ENCODE assay signal across 17 cellular contexts in genomic region chr17:10215286-10215685, GRCh38. TPM values are rescaled to one million over a fixed set of nuclear protein-coding genes. Genes with fewer than 3 reads are reported as not detected.
DNase-seq lines count a peak whose midpoint lies in the region; TF ChIP-seq lines count a peak whose summit lies in the region.
"Had no signal": no experiment of that assay in that cellular context is flagged by ENCODE, and none has a peak within 500 bp of the region (broad histone marks: within the 10 kb centered on the region; RNA-seq: fewer than 3 reads in every experiment).

No MANE protein-coding gene starts in this region.

- no peak overlapping the region for H3K9ac ChIP-seq in neural progenitor cell

- TF ChIP-seq CTCF in chondrocyte (IDR thresholded peaks at IDR 0.05) (no peak), neural progenitor cell (IDR thresholded peaks at IDR 0.05) (no peak), transverse colon (IDR thresholded peaks at IDR 0.05) (no peak)

- H3K27me3 Mint-ChIP-seq in chondrocyte (ENCODE audit: low read depth) (peaks cover 8% of the 10 kb centered on the region), neural progenitor cell (ENCODE audit: insufficient read depth, low read depth) (peaks cover 15% of the 10 kb centered on the region)
- H3K27me3 Mint-ChIP-seq: CD4-positive, alpha-beta T cell had no signal

- H3K27ac Mint-ChIP-seq in chondrocyte (ENCODE audit: unreplicated experiment) (no peak overlapping the region), neural progenitor cell (peak overlapping the region; percentile 37)
- H3K27ac Mint-ChIP-seq: B cell; CD4-positive, alpha-beta T cell; CD8-positive, alpha-beta T cell had no signal

- peaks cover 10% of the 10 kb centered on the region for H3K36me3 Mint-ChIP-seq in chondrocyte (ENCODE audit: low read depth)
- H3K36me3 Mint-ChIP-seq in neural progenitor cell: no peaks in the 10 kb centered on the region
- H3K36me3 Mint-ChIP-seq: CD8-positive, alpha-beta T cell had no signal

- H3K4me3 ChIP-seq in neural progenitor cell (no peak overlapping the region), transverse colon (no peak overlapping the region), MG63 (no peak overlapping the region)
- H3K4me3 ChIP-seq: BLaER1 treated with 17β-estradiol and CSF1 and Interleukin-3, amounts not matched to agents 10 nM and 100 nM had no signal

- H3K4me1 ChIP-seq in neural progenitor cell (peaks cover 10% of the 10 kb centered on the region), transverse colon (peaks cover 2% of the 10 kb centered on the region in 4 donors)

- H3K4me1 Mint-ChIP-seq in chondrocyte (ENCODE audit: low read depth): peaks cover 7% of the 10 kb centered on the region
- H3K4me1 Mint-ChIP-seq in neural progenitor cell: peaks cover 23% of the 10 kb centered on the region
- H3K4me1 Mint-ChIP-seq: B cell had no signal

- H3K27ac ChIP-seq in neural progenitor cell (no peak overlapping the region), transverse colon (no peak overlapping the region)
- H3K27ac ChIP-seq: BLaER1 treated with 17β-estradiol and CSF1 and Interleukin-3, amounts not matched to agents 10 nM and 100 nM; C4-2B had no signal

- 96 to 100% methylated on average over 3 to 8 of the region's 8 CpGs for WGBS in transverse colon (ENCODE audit: low coverage in 1 of 2), 2 donors

- in situ Hi-C loops in transverse colon (cut with MboI; ENCODE audit: low pct_ligation_motif_present in 1 of 4, low pct_unique_long_range_greater_than_20kb in 1 of 4, low sequenced_read_pairs in 3 of 4): loop anchor here in 1 of 4 donors (25.0 kb wide), 1 partner anchor 253 kb away; no protein-coding TSS in a partner anchor

- no peaks in the 10 kb centered on the region for H4K20me1 ChIP-seq in neural progenitor cell (ENCODE audit: low read depth)
- H4K20me1 ChIP-seq: BLaER1 treated with 17β-estradiol and CSF1 and Interleukin-3, amounts not matched to agents 10 nM and 100 nM had no signal

- H3K4me3 Mint-ChIP-seq in chondrocyte (ENCODE audit: unreplicated experiment): no peak overlapping the region
- peak overlapping the region; percentile 9 for H3K4me3 Mint-ChIP-seq in neural progenitor cell
- H3K4me3 Mint-ChIP-seq: B cell; CD4-positive, alpha-beta T cell; CD8-positive, alpha-beta T cell had no signal

- H3K36me3 ChIP-seq in neural progenitor cell (no peaks in the 10 kb centered on the region), transverse colon (no peaks in the 10 kb centered on the region), MG63 (no peaks in the 10 kb centered on the region)
- H3K36me3 ChIP-seq: BLaER1 treated with 17β-estradiol and CSF1 and Interleukin-3, amounts not matched to agents 10 nM and 100 nM had no signal

- H3K9me3 ChIP-seq in neural progenitor cell (ENCODE audit: low read depth) (no peaks in the 10 kb centered on the region), transverse colon (no peaks in the 10 kb centered on the region), MG63 (peaks cover 15% of the 10 kb centered on the region)
- H3K9me3 ChIP-seq: Caco-2 had no signal

- H3K79me2 ChIP-seq in neural progenitor cell (ENCODE audit: low read depth): no peaks in the 10 kb centered on the region

- H3K9me3 Mint-ChIP-seq in chondrocyte (ENCODE audit: low read depth): peaks cover 14% of the 10 kb centered on the region
- peaks cover 14% of the 10 kb centered on the region for H3K9me3 Mint-ChIP-seq in neural progenitor cell
- H3K9me3 Mint-ChIP-seq: CD4-positive, alpha-beta T cell had no signal

- no peak for TF ChIP-seq POLR2A in transverse colon (IDR thresholded peaks at IDR 0.05)

- H3K4me2 ChIP-seq in neural progenitor cell: no peak overlapping the region

- H3F3A ChIP-seq in neural progenitor cell (ENCODE audit: low read depth): no peaks in the 10 kb centered on the region

- intact Hi-C loops in transverse colon (cut with DNase I; ENCODE audit: low total_unique reads): no loop called here

- H3K27me3 ChIP-seq in neural progenitor cell: no peaks in the 10 kb centered on the region
- H3K27me3 ChIP-seq in transverse colon: no peaks in the 10 kb centered on the region
- no peaks in the 10 kb centered on the region for H3K27me3 ChIP-seq in MG63
- H3K27me3 ChIP-seq: BLaER1 treated with 17β-estradiol and CSF1 and Interleukin-3, amounts not matched to agents 10 nM and 100 nM had no signal

- no peak overlapping the region for H2AFZ ChIP-seq in neural progenitor cell (replicated peaks)

- DNase-seq in Ammon's horn (ENCODE audit: low spot score) (peak; percentile 27), chondrocyte (ENCODE audit: low spot score) (peak; percentile 9), neural progenitor cell (ENCODE audit: low spot score) (no peak), transverse colon (no peak), MG63 (no peak)
- DNase-seq in activated T-cell treated with anti-CD3 and anti-CD28 coated beads, Interleukin-2, amount 50 U/mL, for 1 hour: no peak
- DNase-seq: 8988T; ACHN; Caco-2; Calu3; CD4-positive, alpha-beta T cell; CD8-positive, alpha-beta T cell; DMS79 treated with DMSO at 0.1 percent for 48 hours; GF-D8 had no signal

- TF ChIP-seq EP300 in transverse colon (IDR thresholded peaks at IDR 0.05; ENCODE audit: low read depth): no peak

RNA-seq across cellular contexts. Expression of gene GAS7, which starts 16.9 kb away (rescaled TPM):
- total RNA-seq in chondrocyte (6.1 to 15.6 TPM (median 6.9 TPM) in 3 replicates), neural progenitor cell (ENCODE audit: low replicate concordance) (2.9 and 3.9 TPM in 2 replicates), transverse colon (10 to 100 TPM in 3 of 4 donors, 1 to 10 TPM in 1; 9.2 to 59.1 (median 15.2) TPM)
- 0.91 and 8.7 TPM in 2 replicates for total RNA-seq in MG63 (2014; rRNA removed; shearing (Covaris generic); ENCODE audit: low replicate concordance)

Comparison
In these comparisons a context has a peak if more than half of its experiments do, and no peak if none do; other contexts are left out.
1. DNase-seq: peak in Ammon's horn (single experiment) and chondrocyte (single experiment); none in neural progenitor cell (single experiment), transverse colon (single experiment), activated T-cell treated with anti-CD3 and anti-CD28 coated beads, Interleukin-2, amount 50 U/mL, for 1 hour (single experiment) and MG63 (single experiment).